23 cellular contexts compared by ENCODE assay signal in the genomic region with DNA sequence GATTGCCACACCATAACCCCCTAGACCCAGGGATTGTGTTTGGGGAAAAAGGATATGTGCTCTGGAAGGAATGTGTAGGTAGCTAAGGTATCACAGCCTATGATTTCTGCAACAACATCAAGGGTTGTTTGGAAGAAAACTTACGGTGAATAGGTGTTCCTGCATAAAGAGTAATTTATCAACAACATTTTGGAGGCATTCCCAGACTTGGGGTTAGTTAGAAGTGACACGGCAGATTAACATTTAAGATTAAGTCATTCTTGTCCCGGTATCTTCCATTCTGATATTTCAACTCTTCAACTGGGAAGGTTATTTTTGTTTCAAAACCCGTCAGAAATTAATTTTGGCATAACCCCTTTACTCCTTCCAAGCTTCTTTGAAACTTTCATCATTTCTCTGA.
"Had no signal": no experiment of that assay in that cellular context is flagged by ENCODE, and none has a peak within 500 bp of the region (broad histone marks: within the 10 kb centered on the region; RNA-seq: fewer than 3 reads in every experiment).

No MANE protein-coding gene starts in this region.

- H3K36me3 ChIP-seq: brain microvascular endothelial cell, colonic mucosa, neutrophil, ovary, prostate gland, right atrium auricular region, tibial artery had no signal

- H2AFZ ChIP-seq: hepatocyte had no signal

- DNase-seq: activated CD4-positive, alpha-beta memory T cell treated with anti-CD3 and anti-CD28 coated beads, Interleukin-2, amount 10 ng/mL, durations not matched to agents 7 days and 5 days; activated CD4-positive, alpha-beta T cell treated with anti-CD3 and anti-CD28 coated beads, Interleukin-2, amount 10 ng/mL, durations not matched to agents 24 days and 14 days; activated effector memory CD4-positive, alpha-beta T cell treated with Interleukin-2 at 50 U/mL for 16 hours; activated naive CD4-positive, alpha-beta T cell treated with anti-CD3 and anti-CD28 coated beads for 36 hours; activated T-cell treated with anti-CD3 and anti-CD28 coated beads, Interleukin-2, amount 50 U/mL, for 72 hours; brain microvascular endothelial cell; colonic mucosa; dorsolateral prefrontal cortex; effector memory CD8-positive, alpha-beta T cell; foreskin melanocyte; glutamatergic neuron; immature natural killer cell; ovary; stimulated activated CD4-positive, alpha-beta T cell treated with anti-CD3 and anti-CD28 coated beads, Interleukin-2, amount 100 ng/mL, for 24 hours; stimulated activated naive CD8-positive, alpha-beta T cell treated with anti-CD3 and anti-CD28 coated beads, Interleukin-15, amount 100 ng/mL, for 72 hours; tibial artery had no signal

- H3K27ac ChIP-seq: brain microvascular endothelial cell, colonic mucosa, dorsolateral prefrontal cortex, hepatocyte, neutrophil, ovary, prostate gland, right atrium auricular region, tibial artery had no signal

- H3K9me3 ChIP-seq: colonic mucosa, neutrophil, ovary, prostate gland, right atrium auricular region, tibial artery had no signal

- H3K79me2 ChIP-seq: hepatocyte had no signal

- FAIRE-seq: endothelial cell of umbilical vein had no signal

- H3K4me2 ChIP-seq: hepatocyte had no signal

- ATAC-seq: activated T-cell treated with anti-CD3 and anti-CD28 coated beads, Interleukin-2, amount 50 U/mL, for 72 hours; effector memory CD8-positive, alpha-beta T cell; esophagus mucosa; stimulated activated effector memory CD8-positive, alpha-beta T cell treated with anti-CD3 and anti-CD28 coated beads, Interleukin-12 subunit alpha, Interleukin-12 subunit beta, amount 100 ng/mL, for 72 hours; stimulated activated naive CD8-positive, alpha-beta T cell treated with anti-CD3 and anti-CD28 coated beads, Interleukin-15, amount 100 ng/mL, for 72 hours had no signal

- H3K4me1 ChIP-seq: colonic mucosa, prostate gland, right atrium auricular region, tibial artery had no signal

- H3K27me3 ChIP-seq: brain microvascular endothelial cell, colonic mucosa, ovary, right atrium auricular region, tibial artery had no signal

- H3K4me3 ChIP-seq: colonic mucosa, dorsolateral prefrontal cortex, hepatocyte, ovary, prostate gland, right atrium auricular region, tibial artery had no signal
